24 cellular contexts compared by ENCODE assay signal in genomic region chr10:51459476-51459875, GRCh38.
"Had no signal": no experiment of that assay in that cellular context is flagged by ENCODE, and none has a peak within 500 bp of the region (broad histone marks: within the 10 kb centered on the region; RNA-seq: fewer than 3 reads in every experiment).

No MANE protein-coding gene starts in this region.

- H3K4me3 ChIP-seq: MG63, SJSA1, SK-N-MC had no signal

- H3K9me3 ChIP-seq: MG63, SJSA1 had no signal

- H3K36me3 ChIP-seq: MG63, SJSA1 had no signal

- H3K27me3 ChIP-seq: MG63, SJSA1 had no signal

- DNase-seq: IMR-90, Karpas-422, KG1, MG63, NCI-H1092, NCI-H1105 treated with DMSO at 0.1 percent for 48 hours, NCI-H1417 treated with DMSO at 0.1 percent for 48 hours, NCI-H146, NCI-H1694 treated with DMSO at 0.1 percent for 48 hours, NCI-H1930, NCI-H2081, NCI-H2107, NCI-H2227 treated with DMSO at 0.1 percent for 48 hours, NCI-H446, NCI-H510A, NCI-H524 treated with DMSO at 0.1 percent for 48 hours, NCI-H69, NCI-H774, Right ventricle myocardium superior, RPMI8226, SIG-M5 had no signal

- H3K27ac ChIP-seq: SJSA1, SK-N-MC had no signal

- ATAC-seq: HepG2 had no signal

- H3K4me1 ChIP-seq: SJSA1 had no signal
